24 cellular contexts compared by ENCODE assay signal in the genomic region with DNA sequence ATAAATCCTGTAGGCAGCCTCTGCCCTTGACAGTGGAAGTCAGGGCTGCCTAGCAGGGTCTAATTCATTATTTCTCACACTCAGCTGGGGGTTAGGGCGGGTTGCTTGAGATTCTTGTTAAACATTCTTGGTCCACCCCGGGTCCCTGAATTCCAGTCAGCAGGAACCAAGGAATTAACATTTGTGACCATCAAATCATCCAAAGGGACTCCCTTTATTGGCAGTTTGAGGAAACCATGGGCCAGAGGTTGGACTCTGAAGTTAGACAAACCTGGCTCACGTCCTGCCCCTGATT.
DNase-seq lines count a peak whose midpoint lies in the region; ATAC-seq and TF ChIP-seq lines count a peak whose summit lies in the region.
"Had no signal": no experiment of that assay in that cellular context is flagged by ENCODE, and none has a peak within 500 bp of the region (broad histone marks: within the 10 kb centered on the region; RNA-seq: fewer than 3 reads in every experiment).

No MANE protein-coding gene starts in this region.

- H2BK15ac ChIP-seq in mesendoderm (replicated peaks; ENCODE audit: low read depth), result no peak overlapping the region

- no peak overlapping the region for H3K4me3 ChIP-seq in astrocyte of the spinal cord (ENCODE audit: low read depth, low read length)
- H3K4me3 ChIP-seq in mesendoderm (ENCODE audit: low read length), result no peak overlapping the region
- H3K4me3 ChIP-seq in uterus, result no peak overlapping the region
- H3K4me3 ChIP-seq: BLaER1, Peyer's patch, SK-N-MC had no signal

- intact Hi-C loops in uterus (cut with DNase I; ENCODE audit: low total_unique reads), result no loop called here

- H3K4me1 ChIP-seq in mesendoderm (ENCODE audit: control insufficient read depth, low read depth, low read length) (peaks cover 4% of the 10 kb centered on the region), uterus (peaks cover 16% of the 10 kb centered on the region in 2 donors)
- H3K4me1 ChIP-seq: BLaER1 had no signal

- H3K4me2 ChIP-seq in mesendoderm (ENCODE audit: low read length), result no peak overlapping the region
- H3K4me2 ChIP-seq: BLaER1 had no signal

- H2AK5ac ChIP-seq in mesendoderm (ENCODE audit: low read length), result no peak overlapping the region

- H3K27me3 ChIP-seq in mesendoderm (ENCODE audit: insufficient read depth, low read length, poor library complexity), result no peaks in the 10 kb centered on the region
- H3K27me3 ChIP-seq in uterus, result no peaks in the 10 kb centered on the region
- H3K27me3 ChIP-seq: BLaER1, Peyer's patch had no signal

- H3K79me1 ChIP-seq in mesendoderm (ENCODE audit: low read length), result no peaks in the 10 kb centered on the region

- H3K9ac ChIP-seq in mesendoderm (ENCODE audit: low read length), result no peak overlapping the region
- H3K9ac ChIP-seq: BLaER1 had no signal

- no peak overlapping the region for H4K8ac ChIP-seq in mesendoderm (ENCODE audit: low read depth, low read length)

- H3K27ac Mint-ChIP-seq in activated T-helper 17 cell treated with anti-CD3 and anti-CD28 coated beads, Interleukin-2, amount 50 U/mL, for 72 hours, result no peak overlapping the region
- H3K27ac Mint-ChIP-seq: CD4-positive, alpha-beta T cell had no signal

- no peak overlapping the region for H3K56ac ChIP-seq in mesendoderm (ENCODE audit: low read length)

- WGBS in mesendoderm (ENCODE audit: extremely low coverage, insufficient coverage, low lambda C conversion rate), result no CpG with 5 or more reads among the region's 3 CpGs

- no peak overlapping the region for H3K4ac ChIP-seq in mesendoderm (ENCODE audit: low read depth, low read length)

- no peaks in the 10 kb centered on the region for H3K9me3 Mint-ChIP-seq in activated T-helper 17 cell treated with anti-CD3 and anti-CD28 coated beads, Interleukin-2, amount 50 U/mL, for 72 hours
- H3K9me3 Mint-ChIP-seq: CD4-positive, alpha-beta T cell had no signal

- no peaks in the 10 kb centered on the region for H3K27me3 Mint-ChIP-seq in activated T-helper 17 cell treated with anti-CD3 and anti-CD28 coated beads, Interleukin-2, amount 50 U/mL, for 72 hours
- H3K27me3 Mint-ChIP-seq: CD4-positive, alpha-beta T cell had no signal

- no peak overlapping the region for H4K5ac ChIP-seq in mesendoderm (ENCODE audit: low read length)

- TF ChIP-seq CTCF in astrocyte of the spinal cord (IDR thresholded peaks at IDR 0.05; ENCODE audit: low read depth, low read length) (no peak), uterus (IDR thresholded peaks at IDR 0.05) (no peak)

- no peak overlapping the region for H3K18ac ChIP-seq in mesendoderm (ENCODE audit: low read length)

- H3K79me2 ChIP-seq in mesendoderm (ENCODE audit: control insufficient read depth, insufficient read depth, low read length), result no peaks in the 10 kb centered on the region

- H3K36me3 Mint-ChIP-seq in activated T-helper 17 cell treated with anti-CD3 and anti-CD28 coated beads, Interleukin-2, amount 50 U/mL, for 72 hours (ENCODE audit: low read depth), result no peaks in the 10 kb centered on the region

- in situ Hi-C loops in astrocyte of the spinal cord (cut with HindIII; ENCODE audit: low sequenced_read_pairs), result no loop called here

- TF ChIP-seq POLR2A in uterus (IDR thresholded peaks at IDR 0.05), result no peak

- no peak overlapping the region for H2BK5ac ChIP-seq in mesendoderm (ENCODE audit: low read length)

- no peak overlapping the region for H2BK120ac ChIP-seq in mesendoderm (ENCODE audit: low read depth, low read length)

- H3K4me3 Mint-ChIP-seq in activated T-helper 17 cell treated with anti-CD3 and anti-CD28 coated beads, Interleukin-2, amount 50 U/mL, for 72 hours, result no peak overlapping the region
- H3K4me3 Mint-ChIP-seq: CD4-positive, alpha-beta T cell had no signal

- DNase-seq in EH (ENCODE audit: low read depth), result peak; percentile 26
- DNase-seq in astrocyte of the spinal cord (ENCODE audit: low read depth, low spot score), result peak; percentile 23
- peak; percentile 28 for DNase-seq in mesendoderm
- no peak for DNase-seq in uterus
- DNase-seq in HuH-7.5 (ENCODE audit: low spot score), result no peak
- DNase-seq: 8988T; CD4-positive, alpha-beta T cell; GOT3; Karpas-422; NCI-H1092; NCI-H1417 treated with DMSO at 0.1 percent for 48 hours; NCI-H1694 treated with DMSO at 0.1 percent for 48 hours; NCI-H2081 treated with DMSO at 0.1 percent for 48 hours; NCI-H2171; NCI-H226; NCI-H510A; NCI-H69; Peyer's patch; SIG-M5 had no signal

- no peak overlapping the region for H3K23ac ChIP-seq in mesendoderm (ENCODE audit: low read length)

- no peak for ATAC-seq in activated T-helper 17 cell treated with anti-CD3 and anti-CD28 coated beads, Interleukin-2, amount 50 U/mL, for 72 hours (replicated peaks)
- no peak for ATAC-seq in GM21737 (IDR thresholded peaks at IDR 0.05; ENCODE audit: unreplicated experiment)

- H3K4me1 Mint-ChIP-seq in activated T-helper 17 cell treated with anti-CD3 and anti-CD28 coated beads, Interleukin-2, amount 50 U/mL, for 72 hours, result no peaks in the 10 kb centered on the region

- H3K9me3 ChIP-seq in uterus, result no peaks in the 10 kb centered on the region
- H3K9me3 ChIP-seq: BLaER1, Peyer's patch had no signal

- H3K36me3 ChIP-seq in mesendoderm (ENCODE audit: control insufficient read depth, insufficient read depth, low read length) (no peaks in the 10 kb centered on the region), uterus (no peaks in the 10 kb centered on the region)
- H3K36me3 ChIP-seq: Peyer's patch had no signal

- H3K27ac ChIP-seq in mesendoderm (ENCODE audit: low read depth, low read length), result no peak overlapping the region
- peak overlapping the region; percentile 55 to 82 for H3K27ac ChIP-seq in uterus
- H3K27ac ChIP-seq: BLaER1, HL-60, SK-N-MC had no signal

Comparison
In these comparisons a context has a peak if more than half of its experiments do, and no peak if none do; other contexts are left out.
1. DNase-seq: peak in EH (single experiment), astrocyte of the spinal cord (single experiment) and mesendoderm (single experiment); none in uterus (0 of 2) and HuH-7.5 (single experiment).